ENCODE assay signal across 12 cellular contexts in genomic region chr19:55441692-55442321, GRCh38. TPM values are rescaled to one million over a fixed set of nuclear protein-coding genes. Genes with fewer than 3 reads are reported as not detected.
DNase-seq lines count a peak whose midpoint lies in the region; ATAC-seq and TF ChIP-seq lines count a peak whose summit lies in the region.
"Had no signal": no experiment of that assay in that cellular context is flagged by ENCODE, and none has a peak within 500 bp of the region (broad histone marks: within the 10 kb centered on the region; RNA-seq: fewer than 3 reads in every experiment).

No MANE protein-coding gene starts in this region.

- no peaks in the 10 kb centered on the region for H3K79me2 ChIP-seq in hepatocyte

- WGBS in hepatocyte (ENCODE audit: low lambda C conversion rate, missing lambda C conversion rate) = 3% methylated on average over 27 of the region's 39 CpGs

- no peak for TF ChIP-seq CTCF in hepatocyte (IDR thresholded peaks at IDR 0.05; ENCODE audit: poor library complexity)

- no peak overlapping the region for H2AFZ ChIP-seq in hepatocyte

- no peaks in the 10 kb centered on the region for H3K4me1 ChIP-seq in hepatocyte (ENCODE audit: insufficient read depth)

- ATAC-seq in GM19463 (IDR thresholded peaks at IDR 0.05; ENCODE audit: unreplicated experiment) (no peak), HG02938 (IDR thresholded peaks at IDR 0.05; ENCODE audit: unreplicated experiment) (no peak)

- H4K20me1 ChIP-seq in hepatocyte (ENCODE audit: insufficient read depth, poor library complexity, severe bottlenecking) = no peaks in the 10 kb centered on the region

- H3K27ac ChIP-seq in hepatocyte = no peak overlapping the region
- H3K27ac ChIP-seq: ovary had no signal

- H3K4me2 ChIP-seq in hepatocyte = peak overlapping the region; percentile 46

- H3K36me3 ChIP-seq in hepatocyte (replicated peaks; ENCODE audit: insufficient read depth, low read depth) = no peaks in the 10 kb centered on the region
- H3K36me3 ChIP-seq: ovary had no signal

- H3K4me3 ChIP-seq in hepatocyte = no peak overlapping the region
- H3K4me3 ChIP-seq: ovary had no signal

- peak; percentile 46 for DNase-seq in stimulated activated CD4-positive, alpha-beta T cell treated with anti-CD3 and anti-CD28 coated beads, Interleukin-15, amount 100 ng/mL, for 24 hours
- no peak for DNase-seq in stimulated activated CD4-positive, alpha-beta T cell treated with anti-CD3 and anti-CD28 coated beads, Interleukin-4, amount 100 ng/mL, for 24 hours
- DNase-seq in NCI-H748 treated with DMSO at 0.1 percent for 48 hours (lab: John Stamatoyannopoulos, UW) (peak; percentile 71), hepatocyte (ENCODE audit: low spot score) (no peak), foreskin melanocyte (no peak)
- no peak for DNase-seq in activated CD8-positive, alpha-beta memory T cell treated with anti-CD3 and anti-CD28 coated beads, Interleukin-2, amount 50 U/mL, for 4 hours
- DNase-seq: activated effector memory CD4-positive, alpha-beta T cell treated with Interleukin-2 at 50 U/mL for 16 hours; effector memory CD4-positive, alpha-beta T cell; ovary had no signal

- H3K27me3 ChIP-seq in hepatocyte = peaks cover 63% of the 10 kb centered on the region
- H3K27me3 ChIP-seq: ovary had no signal

- H3K9me3 ChIP-seq in hepatocyte (ENCODE audit: low read depth) = no peaks in the 10 kb centered on the region
- H3K9me3 ChIP-seq: ovary had no signal

- no peaks in the 10 kb centered on the region for H3K9me2 ChIP-seq in hepatocyte (replicated peaks; ENCODE audit: insufficient read depth)

RNA-seq across cellular contexts. Expression of gene SHISA7, which starts 1.3 kb away (rescaled TPM):
- total RNA-seq in hepatocyte = not detected in 2 replicates
- polyA plus RNA-seq in hepatocyte = not detected in 2 replicates
- total RNA-seq: ovary had no signal
- polyA plus RNA-seq: ovary had no signal

RNA-seq across cellular contexts. Expression of gene ISOC2, which starts 19.6 kb away (rescaled TPM):
- total RNA-seq in hepatocyte = 79.3 and 90.4 TPM in 2 replicates
- 64.2 and 72.2 TPM in 2 replicates for polyA plus RNA-seq in hepatocyte

RNA-seq across cellular contexts. Expression of gene C19orf85, which starts 22.7 kb away (rescaled TPM):
- not detected in 2 replicates for total RNA-seq in hepatocyte
- not detected in 2 replicates for polyA plus RNA-seq in hepatocyte
- total RNA-seq: ovary, urinary bladder had no signal
- polyA plus RNA-seq: ovary had no signal

RNA-seq across cellular contexts. Expression of gene UBE2S, which starts 34.2 kb away (rescaled TPM):
- total RNA-seq in hepatocyte = 18.5 and 20.4 TPM in 2 replicates
- polyA plus RNA-seq in hepatocyte = 105 and 116 TPM in 2 replicates

RNA-seq across cellular contexts. Expression of gene ZNF628, which starts 34.6 kb away (rescaled TPM):
- total RNA-seq in hepatocyte = 2.2 and 4.7 TPM in 2 replicates
- polyA plus RNA-seq in hepatocyte = 1.0 and 1.2 TPM in 2 replicates

Comparison
In these comparisons a context has a peak if more than half of its experiments do, and no peak if none do; other contexts are left out.
1. DNase-seq: peak in stimulated activated CD4-positive, alpha-beta T cell treated with anti-CD3 and anti-CD28 coated beads, Interleukin-15, amount 100 ng/mL, for 24 hours (single experiment) and NCI-H748 treated with DMSO at 0.1 percent for 48 hours (single experiment); none in stimulated activated CD4-positive, alpha-beta T cell treated with anti-CD3 and anti-CD28 coated beads, Interleukin-4, amount 100 ng/mL, for 24 hours (single experiment), hepatocyte (single experiment), foreskin melanocyte (single experiment) and activated CD8-positive, alpha-beta memory T cell treated with anti-CD3 and anti-CD28 coated beads, Interleukin-2, amount 50 U/mL, for 4 hours (single experiment).